Comparison of ENCODE assay signal across 14 cellular contexts in genomic region chr11:69437001-69437875, GRCh38. TPM values are rescaled to one million over a fixed set of nuclear protein-coding genes. Genes with fewer than 3 reads are reported as not detected.
DNase-seq lines count a peak whose midpoint lies in the region; ATAC-seq and TF ChIP-seq lines count a peak whose summit lies in the region.
"Had no signal": no experiment of that assay in that cellular context is flagged by ENCODE, and none has a peak within 500 bp of the region (broad histone marks: within the 10 kb centered on the region; RNA-seq: fewer than 3 reads in every experiment).

No MANE protein-coding gene starts in this region.

- TF ChIP-seq CTCF in esophagus squamous epithelium (IDR thresholded peaks at IDR 0.05): no peak

- peak; percentile 64 for ATAC-seq in SK-N-SH treated with all-trans-retinoic acid at 6 μM for 48 hours
- ATAC-seq: naive thymus-derived CD4-positive, alpha-beta T cell had no signal

- no peak overlapping the region for H3K4me2 ChIP-seq in skeletal muscle satellite cell (ENCODE audit: low read length)
- H3K4me2 ChIP-seq: KMS-11 had no signal

- H3K9me3 ChIP-seq in skeletal muscle satellite cell (replicated peaks; ENCODE audit: low read length) (no peaks in the 10 kb centered on the region), esophagus squamous epithelium (no peaks in the 10 kb centered on the region)

- H3K27me3 ChIP-seq in skeletal muscle satellite cell (ENCODE audit: control insufficient read depth, insufficient read depth, low read length) (no peaks in the 10 kb centered on the region), esophagus squamous epithelium (no peaks in the 10 kb centered on the region)

- DNase-seq in HK-2 (ENCODE audit: unreplicated experiment): peak; percentile 44
- DNase-seq in kidney tubule cell (ENCODE audit: low spot score): peak; percentile 96
- no peak for DNase-seq in stimulated activated CD4-positive, alpha-beta T cell treated with anti-CD3 and anti-CD28 coated beads, Interleukin-4, amount 100 ng/mL, for 24 hours
- no peak for DNase-seq in effector CD4-positive, alpha-beta T cell
- DNase-seq in G401 (ENCODE audit: low spot score): no peak
- no peak for DNase-seq in esophagus squamous epithelium (lab: John Stamatoyannopoulos, UW)
- DNase-seq: activated CD4-positive, alpha-beta T cell treated with anti-CD3 and anti-CD28 coated beads, Interleukin-2, amount 10 ng/mL, durations not matched to agents 24 days and 14 days; activated naive CD4-positive, alpha-beta T cell; cortex of kidney; glutamatergic neuron; naive thymus-derived CD4-positive, alpha-beta T cell had no signal

- 61 to 100% methylated on average over 1 to 2 of the region's 15 CpGs for whole genome bisulfite sequencing in esophagus squamous epithelium, 2 donors

- H3K4me3 ChIP-seq in skeletal muscle satellite cell (ENCODE audit: low read length) (no peak overlapping the region), esophagus squamous epithelium (no peak overlapping the region)

- peaks cover 26% of the 10 kb centered on the region for H3K4me1 ChIP-seq in skeletal muscle satellite cell (ENCODE audit: control insufficient read depth, insufficient read depth, low read length)
- H3K4me1 ChIP-seq in esophagus squamous epithelium: peaks cover 0 to 16% (median 0%) of the 10 kb centered on the region in 3 donors

- H3K27ac ChIP-seq in esophagus squamous epithelium: no peak overlapping the region
- H3K27ac ChIP-seq: KMS-11 had no signal

- intact Hi-C loops in esophagus squamous epithelium (cut with DNase I): no loop called here

- peak overlapping the region; percentile 72 for H3K9ac ChIP-seq in skeletal muscle satellite cell (ENCODE audit: low read depth, low read length)
- H3K9ac ChIP-seq: KMS-11 had no signal

- H3K36me3 ChIP-seq in skeletal muscle satellite cell (ENCODE audit: insufficient read depth, low read length) (no peaks in the 10 kb centered on the region), esophagus squamous epithelium (no peaks in the 10 kb centered on the region)

- TF ChIP-seq POLR2A in esophagus squamous epithelium (IDR thresholded peaks at IDR 0.05): no peak

- in situ Hi-C loops in G401 (cut with HindIII; ENCODE audit: low sequenced_read_pairs): no loop called here

TF ChIP-seq in SK-N-SH treated with all-trans-retinoic acid at 6 μM for 48 hours, 23 proteins besides CTCF, POLR2A, EP300 and RAD21:
- no peak for TF ChIP-seq ZNF8 (CRISPR knock-in tag; IDR thresholded peaks at IDR 0.05)
- no peak for TF ChIP-seq BACH2 (CRISPR knock-in tag; IDR thresholded peaks at IDR 0.05; ENCODE audit: borderline replicate concordance)
- no peak for TF ChIP-seq ESRRG (CRISPR knock-in tag; IDR thresholded peaks at IDR 0.05)

RNA-seq across cellular contexts. Expression of gene LINC01488, which starts 44.2 kb away (rescaled TPM):
- not detected in 2 replicates for total RNA-seq in skeletal muscle satellite cell (2012; rRNA removed)
- total RNA-seq in G401 (2014; rRNA removed; shearing (Covaris generic)): not detected in 2 replicates
- total RNA-seq in esophagus squamous epithelium: not detected
- total RNA-seq: activated CD4-positive, alpha-beta T cell treated with anti-CD3 and anti-CD28 coated beads, Interleukin-2, amount 10 ng/mL, durations not matched to agents 24 days and 14 days; naive thymus-derived CD4-positive, alpha-beta T cell had no signal

Comparison
In these comparisons a context has a peak if more than half of its experiments do, and no peak if none do; other contexts are left out.
1. DNase-seq: peak in HK-2 (single experiment) and kidney tubule cell (single experiment); none in stimulated activated CD4-positive, alpha-beta T cell treated with anti-CD3 and anti-CD28 coated beads, Interleukin-4, amount 100 ng/mL, for 24 hours (single experiment), effector CD4-positive, alpha-beta T cell (single experiment), G401 (single experiment) and esophagus squamous epithelium (single experiment).